ENCODE assay signal across 18 cellular contexts in genomic region chr7:38681882-38682281, GRCh38.
DNase-seq lines count a peak whose midpoint lies in the region; ATAC-seq and TF ChIP-seq lines count a peak whose summit lies in the region.
"Had no signal": no experiment of that assay in that cellular context is flagged by ENCODE, and none has a peak within 500 bp of the region (broad histone marks: within the 10 kb centered on the region; RNA-seq: fewer than 3 reads in every experiment).

No MANE protein-coding gene starts in this region.

- H3K9me3 Mint-ChIP-seq in activated naive CD8-positive, alpha-beta T cell treated with anti-CD3 and anti-CD28 coated beads, Interleukin-2, amount 50 U/mL, for 24 hours = no peaks in the 10 kb centered on the region
- H3K9me3 Mint-ChIP-seq: activated naive CD8-positive, alpha-beta T cell treated with anti-CD3 and anti-CD28 coated beads for 36 hours; activated T-cell treated with anti-CD3 and anti-CD28 coated beads, Interleukin-2, amount 50 U/mL, for 4 hours had no signal

- ATAC-seq in activated naive CD8-positive, alpha-beta T cell treated with anti-CD3 and anti-CD28 coated beads, Interleukin-2, amount 50 U/mL, for 24 hours = no peak
- ATAC-seq in HG02981 (IDR thresholded peaks at IDR 0.05; ENCODE audit: unreplicated experiment) = no peak
- no peak for ATAC-seq in GM21528 (IDR thresholded peaks at IDR 0.05; ENCODE audit: low FRiP score, unreplicated experiment)
- ATAC-seq: activated T-cell treated with anti-CD3 and anti-CD28 coated beads, Interleukin-2, amount 50 U/mL, for 4 hours had no signal

- no peaks in the 10 kb centered on the region for H3K4me1 Mint-ChIP-seq in activated naive CD8-positive, alpha-beta T cell treated with anti-CD3 and anti-CD28 coated beads, Interleukin-2, amount 50 U/mL, for 24 hours
- H3K4me1 Mint-ChIP-seq: activated naive CD8-positive, alpha-beta T cell treated with anti-CD3 and anti-CD28 coated beads for 36 hours had no signal

- DNase-seq in NCI-H1092 (lab: John Stamatoyannopoulos, UW) (peak; percentile 94), NCI-H2196 (lab: John Stamatoyannopoulos, UW; ENCODE audit: unreplicated experiment) (peak; percentile 26), cerebellar cortex (ENCODE audit: low spot score) (peak; percentile 3), NCI-H526 (lab: John Stamatoyannopoulos, UW) (no peak)
- DNase-seq in activated naive CD8-positive, alpha-beta T cell treated with anti-CD3 and anti-CD28 coated beads, Interleukin-2, amount 50 U/mL, for 24 hours = no peak
- DNase-seq: activated CD4-positive, alpha-beta T cell treated with anti-CD3 and anti-CD28 coated beads, Interleukin-2, amount 50 U/mL, for 48 hours; activated naive CD8-positive, alpha-beta T cell treated with anti-CD3 and anti-CD28 coated beads for 36 hours; activated T-cell treated with anti-CD3 and anti-CD28 coated beads, Interleukin-2, amount 50 U/mL, for 4 hours; effector memory CD4-positive, alpha-beta T cell; left ventricle myocardium inferior; NCI-H526 treated with DMSO at 0.1 percent for 48 hours; RPMI8226; stimulated activated CD4-positive, alpha-beta T cell treated with anti-CD3 and anti-CD28 coated beads, Interleukin-4, amount 100 ng/mL, for 1 hour; SW 1271 had no signal

- no peak overlapping the region for H3K27ac Mint-ChIP-seq in activated naive CD8-positive, alpha-beta T cell treated with anti-CD3 and anti-CD28 coated beads, Interleukin-2, amount 50 U/mL, for 24 hours
- H3K27ac Mint-ChIP-seq: activated naive CD8-positive, alpha-beta T cell treated with anti-CD3 and anti-CD28 coated beads for 36 hours had no signal

- peak overlapping the region; percentile 30; the same call in 1 of the 2 replicates for H3K27ac ChIP-seq in C4-2B
- H3K27ac ChIP-seq: cardiac muscle cell, left ventricle myocardium inferior had no signal

- H3K27me3 Mint-ChIP-seq in activated naive CD8-positive, alpha-beta T cell treated with anti-CD3 and anti-CD28 coated beads, Interleukin-2, amount 50 U/mL, for 24 hours = no peaks in the 10 kb centered on the region

- no peak overlapping the region for H3K4me3 Mint-ChIP-seq in activated naive CD8-positive, alpha-beta T cell treated with anti-CD3 and anti-CD28 coated beads, Interleukin-2, amount 50 U/mL, for 24 hours
- H3K4me3 Mint-ChIP-seq: activated naive CD8-positive, alpha-beta T cell treated with anti-CD3 and anti-CD28 coated beads for 36 hours; activated T-cell treated with anti-CD3 and anti-CD28 coated beads, Interleukin-2, amount 50 U/mL, for 4 hours had no signal

- H3K36me3 Mint-ChIP-seq in activated naive CD8-positive, alpha-beta T cell treated with anti-CD3 and anti-CD28 coated beads, Interleukin-2, amount 50 U/mL, for 24 hours (ENCODE audit: low read depth) = no peaks in the 10 kb centered on the region

- TF ChIP-seq CTCF in C4-2B (conservative IDR thresholded peaks at IDR 0.05) = no peak

Comparison
In these comparisons a context has a peak if more than half of its experiments do, and no peak if none do; other contexts are left out.
1. DNase-seq: peak in NCI-H1092 (single experiment), NCI-H2196 (single experiment) and cerebellar cortex (single experiment); none in activated naive CD8-positive, alpha-beta T cell treated with anti-CD3 and anti-CD28 coated beads, Interleukin-2, amount 50 U/mL, for 24 hours (single experiment) and NCI-H526 (0 of 2).